Comparison of ENCODE assay signal across 13 cellular contexts in the genomic region with DNA sequence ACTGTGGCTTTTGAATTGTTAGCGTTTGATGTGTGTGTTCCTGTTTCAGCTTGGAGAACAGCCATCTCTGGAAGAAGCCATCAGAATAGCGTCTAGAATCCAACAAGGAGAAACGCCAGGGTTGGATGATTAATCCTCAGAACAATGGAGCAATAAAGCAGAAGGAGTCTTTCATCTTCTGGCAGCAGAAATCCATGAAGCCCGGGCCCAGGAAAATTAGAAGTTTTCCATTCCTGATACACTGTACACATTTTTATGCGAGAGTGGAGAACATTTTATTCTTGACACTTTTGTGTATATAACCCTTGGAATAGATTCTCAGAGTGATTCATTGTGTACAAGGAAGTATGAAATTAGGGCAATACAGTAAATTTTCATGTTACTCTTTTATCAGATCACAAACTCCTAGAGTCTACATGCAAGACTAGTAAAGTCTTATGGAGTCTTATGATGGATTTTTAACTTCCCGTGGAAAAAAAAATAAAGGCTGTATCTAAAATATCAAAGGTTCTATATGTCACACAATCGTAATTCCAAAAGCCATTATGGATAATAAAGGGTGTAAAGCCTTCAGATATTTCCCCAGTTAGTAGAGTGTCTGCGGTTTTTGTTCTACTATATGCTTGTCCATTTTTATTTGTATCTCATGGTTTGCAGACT.
DNase-seq lines count a peak whose midpoint lies in the region; FAIRE-seq and TF ChIP-seq lines count a peak whose summit lies in the region.
"Had no signal": no experiment of that assay in that cellular context is flagged by ENCODE, and none has a peak within 500 bp of the region (broad histone marks: within the 10 kb centered on the region; RNA-seq: fewer than 3 reads in every experiment).

No MANE protein-coding gene starts in this region.

- peaks cover 24 to 26% of the 10 kb centered on the region in 2 donors for H3K4me1 ChIP-seq in muscle layer of duodenum (ENCODE audit: control insufficient read depth in 1 of 2, insufficient read depth in 2 of 2, low read length in 2 of 2)
- H3K4me1 ChIP-seq: BLaER1 had no signal

- TF ChIP-seq EP300 in Ishikawa (IDR thresholded peaks at IDR 0.05; ENCODE audit: borderline replicate concordance) = peak; percentile 59; the same call in 1 of the 2 replicates

- DNase-seq in NCI-H1417 (lab: John Stamatoyannopoulos, UW) (no peak), KG1 (lab: John Stamatoyannopoulos, UW) (no peak)
- no peak for DNase-seq in activated CD4-positive, alpha-beta T cell treated with anti-CD3 and anti-CD28 coated beads for 1 hour
- DNase-seq in activated T-cell treated with anti-CD3 and anti-CD28 coated beads, Interleukin-2, amount 50 U/mL, for 24 hours = no peak
- DNase-seq: effector CD4-positive, alpha-beta T cell; Karpas-422; naive B cell had no signal

- H3K4me3 Mint-ChIP-seq in activated T-cell treated with anti-CD3 and anti-CD28 coated beads, Interleukin-2, amount 50 U/mL, for 24 hours = no peak overlapping the region
- H3K4me3 Mint-ChIP-seq: naive B cell had no signal

- TF ChIP-seq RAD21 in Ishikawa (IDR thresholded peaks at IDR 0.05; ENCODE audit: low read depth) = no peak

- peak; percentile 87 for FAIRE-seq in endometrium (lab: Jason Lieb, UNC)
- FAIRE-seq: H1 had no signal

- H3K27ac ChIP-seq in 22Rv1 = peak overlapping the region; percentile 49
- peak overlapping the region; percentile 58 for H3K27ac ChIP-seq in muscle layer of duodenum (ENCODE audit: low read length)
- H3K27ac ChIP-seq: BLaER1 had no signal

- no peaks in the 10 kb centered on the region for H3K9me3 ChIP-seq in muscle layer of duodenum (ENCODE audit: control insufficient read depth in 1 of 2, low read length in 2 of 2)
- H3K9me3 ChIP-seq: BLaER1 had no signal

- peaks cover 0 to 13% of the 10 kb centered on the region in 2 donors for H3K36me3 ChIP-seq in muscle layer of duodenum (ENCODE audit: control insufficient read depth in 1 of 2, insufficient read depth in 2 of 2, low read length in 2 of 2)

- no peak for TF ChIP-seq CTCF in 22Rv1 (IDR thresholded peaks at IDR 0.05)

- H3K9me3 Mint-ChIP-seq in activated T-cell treated with anti-CD3 and anti-CD28 coated beads, Interleukin-2, amount 50 U/mL, for 24 hours = no peaks in the 10 kb centered on the region
- H3K9me3 Mint-ChIP-seq: naive B cell had no signal

- no peaks in the 10 kb centered on the region for H3K27me3 Mint-ChIP-seq in activated T-cell treated with anti-CD3 and anti-CD28 coated beads, Interleukin-2, amount 50 U/mL, for 24 hours
- H3K27me3 Mint-ChIP-seq: naive B cell had no signal

- H3K27me3 ChIP-seq in muscle layer of duodenum (ENCODE audit: low read depth, low read length) = no peaks in the 10 kb centered on the region
- H3K27me3 ChIP-seq: BLaER1 had no signal

- H3K36me3 Mint-ChIP-seq in activated T-cell treated with anti-CD3 and anti-CD28 coated beads, Interleukin-2, amount 50 U/mL, for 24 hours (ENCODE audit: low read depth) = peaks cover 39% of the 10 kb centered on the region

- no peaks in the 10 kb centered on the region for H3K4me1 Mint-ChIP-seq in activated T-cell treated with anti-CD3 and anti-CD28 coated beads, Interleukin-2, amount 50 U/mL, for 24 hours (ENCODE audit: low read depth)
- H3K4me1 Mint-ChIP-seq: naive B cell had no signal

- peak overlapping the region in 1 of 2 donors; percentile 21 for H3K4me3 ChIP-seq in muscle layer of duodenum (ENCODE audit: low read depth in 1 of 2, low read length in 2 of 2)
- H3K4me3 ChIP-seq: BLaER1 had no signal

- no peak overlapping the region for H3K27ac Mint-ChIP-seq in activated T-cell treated with anti-CD3 and anti-CD28 coated beads, Interleukin-2, amount 50 U/mL, for 24 hours
- H3K27ac Mint-ChIP-seq: naive B cell had no signal

TF ChIP-seq in Ishikawa, 13 proteins besides CTCF, POLR2A, EP300 and RAD21:
- no peak for TF ChIP-seq EGR1 (IDR thresholded peaks at IDR 0.05)
- TF ChIP-seq ZBTB7A (IDR thresholded peaks at IDR 0.05; ENCODE audit: low read depth) = no peak
- 0 out of 2 replicates have a peak, but pooled peaks have one; percentile 54 for TF ChIP-seq TCF12 (IDR thresholded peaks at IDR 0.05; ENCODE audit: low read depth)
- TF ChIP-seq YY1 (IDR thresholded peaks at IDR 0.05; ENCODE audit: low read depth) = no peak
- peak; percentile 51; the same call in 1 of the 2 replicates for TF ChIP-seq FOXM1 (IDR thresholded peaks at IDR 0.05; ENCODE audit: borderline replicate concordance, low read depth)
- TF ChIP-seq TEAD4 (IDR thresholded peaks at IDR 0.05) = no peak
- 0 out of 2 replicates have a peak, but pooled peaks have one; percentile 38 for TF ChIP-seq CEBPB (IDR thresholded peaks at IDR 0.05)
- TF ChIP-seq NFIC (IDR thresholded peaks at IDR 0.05) = peak; percentile 70
